Comparison of ENCODE assay signal across 18 cellular contexts in genomic region chr5:16313761-16314160, GRCh38.
"Had no signal": no experiment of that assay in that cellular context is flagged by ENCODE, and none has a peak within 500 bp of the region (broad histone marks: within the 10 kb centered on the region; RNA-seq: fewer than 3 reads in every experiment).

No MANE protein-coding gene starts in this region.

- H3K27me3 ChIP-seq: heart right ventricle, tibial artery, vagina had no signal

- H3K4me3 Mint-ChIP-seq: activated CD8-positive, alpha-beta memory T cell treated with anti-CD3 and anti-CD28 coated beads, Interleukin-2, amount 10 ng/mL, durations not matched to agents 7 days and 5 days; activated naive CD8-positive, alpha-beta T cell; brain; central memory CD8-positive, alpha-beta T cell; naive thymus-derived CD8-positive, alpha-beta T cell; stimulated activated effector memory CD8-positive, alpha-beta T cell treated with anti-CD3 and anti-CD28 coated beads, Interleukin-12 subunit alpha, Interleukin-12 subunit beta, amount 100 ng/mL, for 72 hours had no signal

- ATAC-seq: activated CD8-positive, alpha-beta memory T cell treated with anti-CD3 and anti-CD28 coated beads, Interleukin-2, amount 10 ng/mL, durations not matched to agents 7 days and 5 days; heart right ventricle; left lobe of liver; naive thymus-derived CD8-positive, alpha-beta T cell; right cardiac atrium; stimulated activated effector memory CD8-positive, alpha-beta T cell treated with anti-CD3 and anti-CD28 coated beads, Interleukin-12 subunit alpha, Interleukin-12 subunit beta, amount 100 ng/mL, for 72 hours had no signal

- H3K9me3 Mint-ChIP-seq: brain; stimulated activated effector memory CD8-positive, alpha-beta T cell treated with anti-CD3 and anti-CD28 coated beads, Interleukin-12 subunit alpha, Interleukin-12 subunit beta, amount 100 ng/mL, for 72 hours had no signal

- H3K27ac ChIP-seq: heart right ventricle, tibial artery, vagina had no signal

- H3K27me3 Mint-ChIP-seq: activated CD8-positive, alpha-beta memory T cell treated with anti-CD3 and anti-CD28 coated beads, Interleukin-2, amount 10 ng/mL, durations not matched to agents 7 days and 5 days; central memory CD8-positive, alpha-beta T cell had no signal

- DNase-seq: activated CD4-positive, alpha-beta T cell treated with anti-CD3 and anti-CD28 coated beads for 1 hour; activated CD4-positive, alpha-beta T cell treated with anti-CD3 and anti-CD28 coated beads, Interleukin-2, amount 50 U/mL, for 48 hours; activated CD8-positive, alpha-beta memory T cell treated with anti-CD3 and anti-CD28 coated beads, Interleukin-2, amount 10 ng/mL, durations not matched to agents 7 days and 5 days; activated gamma-delta T cell; activated T-cell treated with anti-CD3 and anti-CD28 coated beads, Interleukin-2, amount 50 U/mL, for 48 hours; amygdala; effector memory CD4-positive, alpha-beta T cell; heart right ventricle; mammary epithelial cell; naive thymus-derived CD8-positive, alpha-beta T cell; right cardiac atrium; tibial artery had no signal

- H3K9me3 ChIP-seq: tibial artery had no signal

- H3K4me1 Mint-ChIP-seq: activated CD8-positive, alpha-beta memory T cell treated with anti-CD3 and anti-CD28 coated beads, Interleukin-2, amount 10 ng/mL, durations not matched to agents 7 days and 5 days; brain; central memory CD8-positive, alpha-beta T cell; naive thymus-derived CD8-positive, alpha-beta T cell; stimulated activated effector memory CD8-positive, alpha-beta T cell treated with anti-CD3 and anti-CD28 coated beads, Interleukin-12 subunit alpha, Interleukin-12 subunit beta, amount 100 ng/mL, for 72 hours had no signal

- H3K27ac Mint-ChIP-seq: activated CD8-positive, alpha-beta memory T cell treated with anti-CD3 and anti-CD28 coated beads, Interleukin-2, amount 10 ng/mL, durations not matched to agents 7 days and 5 days; activated naive CD8-positive, alpha-beta T cell; brain; naive thymus-derived CD8-positive, alpha-beta T cell; stimulated activated effector memory CD8-positive, alpha-beta T cell treated with anti-CD3 and anti-CD28 coated beads, Interleukin-12 subunit alpha, Interleukin-12 subunit beta, amount 100 ng/mL, for 72 hours had no signal

- H3K36me3 Mint-ChIP-seq: activated CD8-positive, alpha-beta memory T cell treated with anti-CD3 and anti-CD28 coated beads, Interleukin-2, amount 10 ng/mL, durations not matched to agents 7 days and 5 days; activated naive CD8-positive, alpha-beta T cell; brain; naive thymus-derived CD8-positive, alpha-beta T cell; stimulated activated effector memory CD8-positive, alpha-beta T cell treated with anti-CD3 and anti-CD28 coated beads, Interleukin-12 subunit alpha, Interleukin-12 subunit beta, amount 100 ng/mL, for 72 hours had no signal
